Comparison of ENCODE assay signal across 28 cellular contexts in the genomic region with DNA sequence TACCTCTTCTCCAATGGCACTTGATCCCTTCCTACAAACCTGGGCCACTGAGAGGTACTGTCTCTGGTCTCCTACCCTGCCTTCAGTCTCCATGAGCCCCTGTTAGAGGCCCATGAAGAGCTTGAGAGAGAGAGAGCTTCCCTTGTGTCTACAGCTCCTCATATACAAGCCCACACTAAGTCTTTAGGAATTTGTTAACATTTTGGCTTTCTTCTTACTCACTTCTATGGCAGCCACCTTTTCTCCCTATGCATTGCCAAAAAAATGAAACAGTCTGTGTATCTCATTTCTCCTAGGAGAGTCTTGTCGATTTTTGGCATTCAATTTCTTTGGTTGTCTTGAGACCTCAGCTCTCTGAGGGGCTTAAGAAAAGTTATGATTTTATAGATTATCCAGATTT.
DNase-seq lines count a peak whose midpoint lies in the region; ATAC-seq, FAIRE-seq and TF ChIP-seq lines count a peak whose summit lies in the region.
"Had no signal": no experiment of that assay in that cellular context is flagged by ENCODE, and none has a peak within 500 bp of the region (broad histone marks: within the 10 kb centered on the region; RNA-seq: fewer than 3 reads in every experiment).

No MANE protein-coding gene starts in this region.

- peaks cover 0 to 3% (median 0%) of the 10 kb centered on the region in 12 donors for H3K9me3 ChIP-seq in heart left ventricle
- H3K9me3 ChIP-seq: adrenal gland, esophagus squamous epithelium, ovary, upper lobe of left lung had no signal

- POLR2A ChIA-PET in AG04449 (lab: Yijun Ruan, JAX), result interaction anchor here (0.6 to 0.8 kb wide), 2 partner anchors 234 to 548 kb away, joined by 3 to 5 read pairs; no protein-coding TSS in a partner anchor

- intact Hi-C loops in heart left ventricle (cut with DNase I), result no loop called here

- no peak overlapping the region for H3K4me3 ChIP-seq in AG04449 (ENCODE audit: low read depth, low read length)
- no peak overlapping the region for H3K4me3 ChIP-seq in fibroblast of pulmonary artery (replicated peaks; ENCODE audit: low read depth, low read length)
- H3K4me3 ChIP-seq in heart left ventricle, result no peak overlapping the region
- H3K4me3 ChIP-seq: adrenal gland, esophagus squamous epithelium, hepatocyte, K562, ovary, upper lobe of left lung had no signal

- H3K27ac ChIP-seq in angular gyrus (ENCODE audit: low read depth, low read length), result peak overlapping the region; percentile 70
- H3K27ac ChIP-seq in heart left ventricle, result no peak overlapping the region
- H3K27ac ChIP-seq: 22Rv1, adrenal gland, C4-2B, esophagus squamous epithelium, hepatocyte, ovary, upper lobe of left lung had no signal

- H3K36me3 ChIP-seq in heart left ventricle, result no peaks in the 10 kb centered on the region
- H3K36me3 ChIP-seq: adrenal gland, esophagus squamous epithelium, ovary, upper lobe of left lung had no signal

- no peak for FAIRE-seq in HTR-8/SVneo (lab: Jason Lieb, UNC)
- FAIRE-seq: K562, keratinocyte had no signal

- TF ChIP-seq POLR2A in heart left ventricle (IDR thresholded peaks at IDR 0.05), result no peak

- CTCF ChIA-PET in AG04449 (lab: Yijun Ruan, JAX), result interaction anchor here (0.7 to 1.5 kb wide), 6 partner anchors 9 to 666 kb away, joined by 3 to 9 read pairs (median 4); no protein-coding TSS in a partner anchor

- WGBS in heart left ventricle, 4 donors, result 76 to 85% (median 78%) methylated on average over 1 of the region's 1 CpG

- DNase-seq in AG04449 (ENCODE audit: low read depth, low spot score) (peak; percentile 54), HS-27A (ENCODE audit: low read depth) (peak; percentile 64), fibroblast of pulmonary artery (ENCODE audit: low read depth) (peak; percentile 44), heart left ventricle (no peak), HTR-8/SVneo (ENCODE audit: insufficient read length, low spot score) (no peak)
- DNase-seq: activated CD4-positive, alpha-beta T cell treated with anti-CD3 and anti-CD28 coated beads, Interleukin-2, amount 10 ng/mL, durations not matched to agents 24 days and 14 days; activated effector memory CD4-positive, alpha-beta T cell treated with Interleukin-2 at 50 U/mL for 16 hours; adrenal gland; effector memory CD8-positive, alpha-beta T cell; esophagus squamous epithelium; naive B cell; NCI-H1092; NCI-H2029 treated with DMSO at 0.1 percent for 48 hours; NCI-H446; NK-92 treated with Interleukin-12 subunit alpha and Interleukin-12 subunit beta, amount 100 ng/mL, for 24 hours; ovary; stimulated activated CD4-positive, alpha-beta T cell treated with anti-CD3 and anti-CD28 coated beads, Interleukin-1b, Interleukin-23, amount 100 ng/mL, for 48 hours; SW 1271; upper lobe of left lung had no signal

- peaks cover 0 to 1% (median 0%) of the 10 kb centered on the region in 12 donors for H3K4me1 ChIP-seq in heart left ventricle

- H3K27me3 ChIP-seq in heart left ventricle, result no peaks in the 10 kb centered on the region
- H3K27me3 ChIP-seq: adrenal gland, esophagus squamous epithelium, hepatocyte, ovary, upper lobe of left lung had no signal

- ATAC-seq in heart left ventricle (no peak), GM21390 (IDR thresholded peaks at IDR 0.05; ENCODE audit: unreplicated experiment) (no peak)
- ATAC-seq in activated CD4-positive, CD25-positive, alpha-beta regulatory T cell treated with anti-CD3 and anti-CD28 coated beads, Interleukin-2, amount 50 U/mL, for 24 hours, result no peak
- ATAC-seq: effector memory CD8-positive, alpha-beta T cell; K562; sciatic nerve had no signal

- TF ChIP-seq CTCF in AG04449 (IDR thresholded peaks at IDR 0.05; ENCODE audit: insufficient read depth, low read length, missing control alignments) (no peak), fibroblast of pulmonary artery (IDR thresholded peaks at IDR 0.05; ENCODE audit: low read length, missing control alignments) (no peak), heart left ventricle (IDR thresholded peaks at IDR 0.05) (no peak)

Comparison
In these comparisons a context has a peak if more than half of its experiments do, and no peak if none do; other contexts are left out.
1. DNase-seq: peak in AG04449 (single experiment), HS-27A (single experiment) and fibroblast of pulmonary artery (single experiment); none in heart left ventricle (0 of 5) and HTR-8/SVneo (single experiment).